13 cellular contexts compared by ENCODE assay signal in genomic region chr20:4808872-4809271, GRCh38. TPM values are rescaled to one million over a fixed set of nuclear protein-coding genes. Genes with fewer than 3 reads are reported as not detected.
DNase-seq lines count a peak whose midpoint lies in the region; ATAC-seq and TF ChIP-seq lines count a peak whose summit lies in the region.
"Had no signal": no experiment of that assay in that cellular context is flagged by ENCODE, and none has a peak within 500 bp of the region (broad histone marks: within the 10 kb centered on the region; RNA-seq: fewer than 3 reads in every experiment).

No MANE protein-coding gene starts in this region.

- H3K27ac ChIP-seq in upper lobe of right lung, result peak overlapping the region; percentile 87
- H3K27ac ChIP-seq: prostate gland had no signal

- intact Hi-C loops in upper lobe of right lung (cut with DNase I), result no loop called here

- H3K4me1 ChIP-seq in upper lobe of right lung, result peaks cover 52% of the 10 kb centered on the region
- H3K4me1 ChIP-seq: prostate gland had no signal

- peaks cover 72% of the 10 kb centered on the region for H3K4me1 Mint-ChIP-seq in activated naive CD4-positive, alpha-beta T cell treated with anti-CD3 and anti-CD28 coated beads, Interleukin-2, amount 10 ng/mL, durations not matched to agents 7 days and 5 days
- peaks cover 69% of the 10 kb centered on the region for H3K4me1 Mint-ChIP-seq in activated CD8-positive, alpha-beta T cell treated with anti-CD3 and anti-CD28 coated beads, Interleukin-2, amount 10 ng/mL, durations not matched to agents 7 days and 5 days (ENCODE audit: low read depth)
- H3K4me1 Mint-ChIP-seq in immature natural killer cell, result peaks cover 34 to 35% of the 10 kb centered on the region in 2 donors

- POLR2A ChIA-PET in activated CD8-positive, alpha-beta T cell treated with anti-CD3 and anti-CD28 coated beads, Interleukin-2, amount 10 ng/mL, durations not matched to agents 7 days and 5 days (lab: Charles Lee), result interaction anchor here (1.0 kb wide), 1 partner anchor 11 kb away, joined by 3 read pairs; no protein-coding TSS in a partner anchor

- CTCF ChIA-PET in activated naive CD4-positive, alpha-beta T cell treated with anti-CD3 and anti-CD28 coated beads, Interleukin-2, amount 10 ng/mL, durations not matched to agents 7 days and 5 days (lab: Charles Lee), result no interaction called here
- CTCF ChIA-PET in activated CD8-positive, alpha-beta T cell treated with anti-CD3 and anti-CD28 coated beads, Interleukin-2, amount 10 ng/mL, durations not matched to agents 7 days and 5 days (lab: Charles Lee), result no interaction called here

- H3K36me3 Mint-ChIP-seq in activated naive CD4-positive, alpha-beta T cell treated with anti-CD3 and anti-CD28 coated beads, Interleukin-2, amount 50 U/mL, for 72 hours, result peaks cover 8 to 27% of the 10 kb centered on the region in 2 donors
- peaks cover 69% of the 10 kb centered on the region for H3K36me3 Mint-ChIP-seq in activated naive CD4-positive, alpha-beta T cell treated with anti-CD3 and anti-CD28 coated beads, Interleukin-2, amount 10 ng/mL, durations not matched to agents 7 days and 5 days
- H3K36me3 Mint-ChIP-seq in activated CD8-positive, alpha-beta T cell treated with anti-CD3 and anti-CD28 coated beads, Interleukin-2, amount 10 ng/mL, durations not matched to agents 7 days and 5 days (ENCODE audit: low read depth), result peaks cover 67% of the 10 kb centered on the region
- H3K36me3 Mint-ChIP-seq in immature natural killer cell, result peaks cover 0 to 4% (median 0%) of the 10 kb centered on the region in 3 donors

- no peak for TF ChIP-seq CTCF in upper lobe of right lung (IDR thresholded peaks at IDR 0.05)

- no peak for ATAC-seq in activated naive CD4-positive, alpha-beta T cell treated with anti-CD3 and anti-CD28 coated beads, Interleukin-2, amount 50 U/mL, for 72 hours
- no peak for ATAC-seq in activated CD8-positive, alpha-beta T cell treated with anti-CD3 and anti-CD28 coated beads, Interleukin-2, amount 10 ng/mL, durations not matched to agents 7 days and 5 days
- ATAC-seq in upper lobe of right lung (no peak), HG02759 (IDR thresholded peaks at IDR 0.05; ENCODE audit: unreplicated experiment) (no peak)
- ATAC-seq: esophagus mucosa had no signal

- H3K36me3 ChIP-seq in upper lobe of right lung, result no peaks in the 10 kb centered on the region
- H3K36me3 ChIP-seq: prostate gland had no signal

- H3K27me3 Mint-ChIP-seq in activated naive CD4-positive, alpha-beta T cell treated with anti-CD3 and anti-CD28 coated beads, Interleukin-2, amount 10 ng/mL, durations not matched to agents 7 days and 5 days, result no peaks in the 10 kb centered on the region
- H3K27me3 Mint-ChIP-seq in activated CD8-positive, alpha-beta T cell treated with anti-CD3 and anti-CD28 coated beads, Interleukin-2, amount 10 ng/mL, durations not matched to agents 7 days and 5 days (ENCODE audit: low read depth), result no peaks in the 10 kb centered on the region
- H3K27me3 Mint-ChIP-seq in immature natural killer cell (ENCODE audit: low read depth in 3 of 3), result peaks cover 4 to 7% (median 4%) of the 10 kb centered on the region in 3 donors

- H3K27me3 ChIP-seq in upper lobe of right lung, result no peaks in the 10 kb centered on the region

- H3K4me3 ChIP-seq in upper lobe of right lung, result no peak overlapping the region
- H3K4me3 ChIP-seq: prostate gland had no signal

- H3K27ac Mint-ChIP-seq in activated naive CD4-positive, alpha-beta T cell treated with anti-CD3 and anti-CD28 coated beads, Interleukin-2, amount 50 U/mL, for 72 hours, result peak overlapping the region; percentile 56 to 74
- no peak overlapping the region for H3K27ac Mint-ChIP-seq in activated naive CD4-positive, alpha-beta T cell treated with anti-CD3 and anti-CD28 coated beads, Interleukin-2, amount 10 ng/mL, durations not matched to agents 7 days and 5 days
- peak overlapping the region; percentile 75 for H3K27ac Mint-ChIP-seq in activated CD8-positive, alpha-beta T cell treated with anti-CD3 and anti-CD28 coated beads, Interleukin-2, amount 10 ng/mL, durations not matched to agents 7 days and 5 days
- peak overlapping the region in 5 of 6 donors; percentile 29 to 99 (median 75) for H3K27ac Mint-ChIP-seq in immature natural killer cell

- H3K9me3 Mint-ChIP-seq in activated naive CD4-positive, alpha-beta T cell treated with anti-CD3 and anti-CD28 coated beads, Interleukin-2, amount 50 U/mL, for 72 hours, result no peaks in the 10 kb centered on the region
- H3K9me3 Mint-ChIP-seq in activated naive CD4-positive, alpha-beta T cell treated with anti-CD3 and anti-CD28 coated beads, Interleukin-2, amount 10 ng/mL, durations not matched to agents 7 days and 5 days, result no peaks in the 10 kb centered on the region
- no peaks in the 10 kb centered on the region for H3K9me3 Mint-ChIP-seq in activated CD8-positive, alpha-beta T cell treated with anti-CD3 and anti-CD28 coated beads, Interleukin-2, amount 10 ng/mL, durations not matched to agents 7 days and 5 days (ENCODE audit: insufficient read depth)
- H3K9me3 Mint-ChIP-seq in immature natural killer cell, result no peaks in the 10 kb centered on the region
- H3K9me3 Mint-ChIP-seq: H9 had no signal

- no peak for DNase-seq in activated naive CD4-positive, alpha-beta T cell treated with anti-CD3 and anti-CD28 coated beads, Interleukin-2, amount 50 U/mL, for 72 hours (ENCODE audit: low spot score in 2 of 2)
- no peak for DNase-seq in activated naive CD4-positive, alpha-beta T cell treated with anti-CD3 and anti-CD28 coated beads, Interleukin-2, amount 10 ng/mL, durations not matched to agents 7 days and 5 days
- no peak for DNase-seq in activated CD8-positive, alpha-beta T cell treated with anti-CD3 and anti-CD28 coated beads, Interleukin-2, amount 10 ng/mL, durations not matched to agents 7 days and 5 days
- DNase-seq in immature natural killer cell, result no peak
- DNase-seq in upper lobe of right lung, result no peak
- DNase-seq in NK-92 (lab: John Stamatoyannopoulos, UW; ENCODE audit: unreplicated experiment), result no peak
- DNase-seq in NCI-H1694 treated with DMSO at 0.1 percent for 48 hours (lab: John Stamatoyannopoulos, UW), result no peak
- DNase-seq: activated T-cell treated with anti-CD3 and anti-CD28 coated beads, Interleukin-2, amount 50 U/mL, for 48 hours; H9; mesenchymal stem cell had no signal

- no peaks in the 10 kb centered on the region for H3K9me3 ChIP-seq in upper lobe of right lung
- H3K9me3 ChIP-seq: prostate gland had no signal

- no peak overlapping the region for H3K4me3 Mint-ChIP-seq in activated naive CD4-positive, alpha-beta T cell treated with anti-CD3 and anti-CD28 coated beads, Interleukin-2, amount 10 ng/mL, durations not matched to agents 7 days and 5 days
- no peak overlapping the region for H3K4me3 Mint-ChIP-seq in activated CD8-positive, alpha-beta T cell treated with anti-CD3 and anti-CD28 coated beads, Interleukin-2, amount 10 ng/mL, durations not matched to agents 7 days and 5 days
- H3K4me3 Mint-ChIP-seq in immature natural killer cell, result no peak overlapping the region
- H3K4me3 Mint-ChIP-seq: H9 had no signal

RNA-seq across cellular contexts. Expression of gene RASSF2, which starts 14.5 kb away (rescaled TPM):
- total RNA-seq in activated naive CD4-positive, alpha-beta T cell treated with anti-CD3 and anti-CD28 coated beads, Interleukin-2, amount 50 U/mL, for 72 hours, result 10 to 100 TPM; 40.4 to 50.6 TPM
- 10 to 100 TPM; 57.7 to 58.4 TPM for total RNA-seq in activated CD8-positive, alpha-beta T cell treated with anti-CD3 and anti-CD28 coated beads, Interleukin-2, amount 10 ng/mL, durations not matched to agents 7 days and 5 days
- 10 to 100 TPM; 15.7 to 18.7 (median 16.7) TPM for polyA plus RNA-seq in immature natural killer cell
- 35.3 TPM for total RNA-seq in upper lobe of right lung
